1 cellular context compared by ENCODE assay signal in genomic region chr1:53591924-53592323, GRCh38.
TF ChIP-seq lines count a peak whose summit lies in the region.

No MANE protein-coding gene starts in this region.

TF ChIP-seq in H1, 55 proteins besides CTCF, POLR2A, EP300 and RAD21 (continued from another document):
- TF ChIP-seq CHD7 (IDR thresholded peaks at IDR 0.05; ENCODE audit: insufficient replicate concordance, low read length): no peak
